In the genomic region with DNA sequence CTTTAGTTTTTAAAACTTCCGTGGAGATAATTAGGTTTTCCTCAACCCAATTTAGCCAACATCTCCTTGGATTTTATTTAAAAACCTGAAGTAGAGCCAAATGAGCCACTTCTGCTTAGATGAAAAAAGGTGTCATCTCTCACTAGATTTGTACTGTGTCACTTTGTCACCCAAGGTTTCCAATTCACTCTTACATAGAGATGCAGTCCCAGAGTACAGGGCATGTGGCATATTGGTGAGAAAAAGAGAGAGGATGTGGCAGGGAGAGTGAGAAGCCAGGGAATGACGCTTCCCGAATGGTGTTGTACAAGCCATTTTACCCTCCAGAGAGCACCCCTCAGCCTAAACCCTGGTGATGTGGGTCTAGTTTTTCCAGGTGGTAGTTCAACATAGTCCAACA, we compare ENCODE assay signal across 18 cellular contexts. TPM values are rescaled to one million over a fixed set of nuclear protein-coding genes. Genes with fewer than 3 reads are reported as not detected.
DNase-seq lines count a peak whose midpoint lies in the region; ATAC-seq and TF ChIP-seq lines count a peak whose summit lies in the region.
"Had no signal": no experiment of that assay in that cellular context is flagged by ENCODE, and none has a peak within 500 bp of the region (broad histone marks: within the 10 kb centered on the region; RNA-seq: fewer than 3 reads in every experiment).

No MANE protein-coding gene starts in this region.

- H3F3A ChIP-seq in PC-3 (ENCODE audit: low read length, unreplicated experiment) = no peaks in the 10 kb centered on the region

- no peaks in the 10 kb centered on the region for H3K36me3 ChIP-seq in PC-3 (ENCODE audit: low read depth, low read length)
- H3K36me3 ChIP-seq: HAP-1 had no signal

- intact Hi-C loops in activated CD4-positive, alpha-beta memory T cell treated with anti-CD3 and anti-CD28 coated beads for 36 hours (cut with micrococcal nuclease) = loop anchor here (5.0 kb wide), 1 partner anchor 34 kb away; no protein-coding TSS in a partner anchor
- intact Hi-C loops in activated T-helper 2 cell treated with anti-CD3 and anti-CD28 coated beads, Interferon-gamma antibody, Interleukin-2, Interleukin-4, amounts not matched to agents 10 μg/mL and 5 μg/mL and 100 μg/mL, durations not matched to agents 14 hours and 24 hours and 36 hours (cut with micrococcal nuclease) = no loop called here
- intact Hi-C loops in PC-3 (cut with micrococcal nuclease) = no loop called here

- H3K27ac ChIP-seq in PC-3 (ENCODE audit: low read length) = no peak overlapping the region
- H3K27ac ChIP-seq: A549, HL-60 had no signal

- no peak overlapping the region for H3K4me3 Mint-ChIP-seq in activated CD4-positive, alpha-beta memory T cell treated with anti-CD3 and anti-CD28 coated beads for 36 hours
- no peak overlapping the region for H3K4me3 Mint-ChIP-seq in activated CD4-positive, alpha-beta memory T cell treated with anti-CD3 and anti-CD28 coated beads, Interleukin-2, amount 10 ng/mL, durations not matched to agents 7 days and 5 days
- no peak overlapping the region for H3K4me3 Mint-ChIP-seq in activated T-helper 2 cell treated with anti-CD3 and anti-CD28 coated beads, Interferon-gamma antibody, Interleukin-2, Interleukin-4, amounts not matched to agents 10 μg/mL and 5 μg/mL and 100 μg/mL, durations not matched to agents 14 hours and 24 hours and 36 hours (ENCODE audit: low read depth)
- H3K4me3 Mint-ChIP-seq in osteocyte (ENCODE audit: unreplicated experiment) = no peak overlapping the region
- H3K4me3 Mint-ChIP-seq: CD14-positive monocyte; CD8-positive, alpha-beta T cell; HFFc6 had no signal

- no peaks in the 10 kb centered on the region for H3K4me1 ChIP-seq in PC-3 (ENCODE audit: insufficient read depth, low read length)
- H3K4me1 ChIP-seq: A549, HAP-1 had no signal

- H2AFZ ChIP-seq in PC-3 (ENCODE audit: low read length) = no peak overlapping the region

- H3K9me2 ChIP-seq in PC-3 (replicated peaks; ENCODE audit: low read length) = no peaks in the 10 kb centered on the region

- H3K4me2 ChIP-seq in PC-3 (ENCODE audit: low read length) = no peak overlapping the region
- H3K4me2 ChIP-seq: A549 had no signal

- no peaks in the 10 kb centered on the region for H4K20me1 ChIP-seq in PC-3 (ENCODE audit: low read length)

- H3K9me3 Mint-ChIP-seq in activated CD4-positive, alpha-beta memory T cell treated with anti-CD3 and anti-CD28 coated beads for 36 hours = peaks cover 4% of the 10 kb centered on the region
- H3K9me3 Mint-ChIP-seq in activated CD4-positive, alpha-beta memory T cell treated with anti-CD3 and anti-CD28 coated beads, Interleukin-2, amount 10 ng/mL, durations not matched to agents 7 days and 5 days = peaks cover 14% of the 10 kb centered on the region
- H3K9me3 Mint-ChIP-seq in activated T-helper 2 cell treated with anti-CD3 and anti-CD28 coated beads, Interferon-gamma antibody, Interleukin-2, Interleukin-4, amounts not matched to agents 10 μg/mL and 5 μg/mL and 100 μg/mL, durations not matched to agents 14 hours and 24 hours and 36 hours = peaks cover 10% of the 10 kb centered on the region
- no peaks in the 10 kb centered on the region for H3K9me3 Mint-ChIP-seq in osteocyte (ENCODE audit: unreplicated experiment)
- H3K9me3 Mint-ChIP-seq: CD8-positive, alpha-beta T cell; HFFc6 had no signal

- peaks cover 7% of the 10 kb centered on the region for H3K36me3 Mint-ChIP-seq in activated CD4-positive, alpha-beta memory T cell treated with anti-CD3 and anti-CD28 coated beads for 36 hours
- peaks cover 14% of the 10 kb centered on the region for H3K36me3 Mint-ChIP-seq in activated CD4-positive, alpha-beta memory T cell treated with anti-CD3 and anti-CD28 coated beads, Interleukin-2, amount 10 ng/mL, durations not matched to agents 7 days and 5 days (ENCODE audit: low read depth)
- H3K36me3 Mint-ChIP-seq in activated T-helper 2 cell treated with anti-CD3 and anti-CD28 coated beads, Interferon-gamma antibody, Interleukin-2, Interleukin-4, amounts not matched to agents 10 μg/mL and 5 μg/mL and 100 μg/mL, durations not matched to agents 14 hours and 24 hours and 36 hours (ENCODE audit: low read depth) = peaks cover 7% of the 10 kb centered on the region
- no peaks in the 10 kb centered on the region for H3K36me3 Mint-ChIP-seq in osteocyte (ENCODE audit: unreplicated experiment)
- H3K36me3 Mint-ChIP-seq: CD14-positive monocyte; CD8-positive, alpha-beta T cell had no signal

- H3K9ac ChIP-seq in PC-3 (ENCODE audit: low read length) = no peak overlapping the region

- no peaks in the 10 kb centered on the region for H3K27me3 Mint-ChIP-seq in activated CD4-positive, alpha-beta memory T cell treated with anti-CD3 and anti-CD28 coated beads for 36 hours
- no peaks in the 10 kb centered on the region for H3K27me3 Mint-ChIP-seq in activated CD4-positive, alpha-beta memory T cell treated with anti-CD3 and anti-CD28 coated beads, Interleukin-2, amount 10 ng/mL, durations not matched to agents 7 days and 5 days
- no peaks in the 10 kb centered on the region for H3K27me3 Mint-ChIP-seq in activated T-helper 2 cell treated with anti-CD3 and anti-CD28 coated beads, Interferon-gamma antibody, Interleukin-2, Interleukin-4, amounts not matched to agents 10 μg/mL and 5 μg/mL and 100 μg/mL, durations not matched to agents 14 hours and 24 hours and 36 hours (ENCODE audit: low read depth)
- H3K27me3 Mint-ChIP-seq in osteocyte (ENCODE audit: unreplicated experiment) = peaks cover 14% of the 10 kb centered on the region

- peaks cover 4% of the 10 kb centered on the region; the same call in 1 of the 2 replicates for H3K27me3 ChIP-seq in PC-3 (ENCODE audit: low read length)

- TF ChIP-seq CTCF in osteocyte (IDR thresholded peaks at IDR 0.05) = no peak
- no peak for TF ChIP-seq CTCF in PC-3 (conservative IDR thresholded peaks at IDR 0.05; ENCODE audit: low read depth, low read length)

- no peak overlapping the region for H3K4me3 ChIP-seq in PC-3 (ENCODE audit: low read length)
- H3K4me3 ChIP-seq: A549, HAP-1 had no signal

- no peak for DNase-seq in activated CD4-positive, alpha-beta memory T cell treated with anti-CD3 and anti-CD28 coated beads for 36 hours
- no peak for DNase-seq in activated CD4-positive, alpha-beta memory T cell treated with anti-CD3 and anti-CD28 coated beads, Interleukin-2, amount 10 ng/mL, durations not matched to agents 7 days and 5 days
- DNase-seq in activated T-helper 2 cell treated with anti-CD3 and anti-CD28 coated beads, Interferon-gamma antibody, Interleukin-2, Interleukin-4, amounts not matched to agents 10 μg/mL and 5 μg/mL and 100 μg/mL, durations not matched to agents 14 hours and 24 hours and 36 hours (ENCODE audit: low spot score) = no peak
- DNase-seq in osteocyte (ENCODE audit: extremely low spot score, unreplicated experiment) (peak; percentile 21), PC-3 (no peak), mesenteric fat pad (ENCODE audit: low spot score) (no peak)
- DNase-seq: CD8-positive, alpha-beta T cell; COR-L47; DMS153; DMS79 treated with DMSO at 0.1 percent for 48 hours; EL; GOT3; HFFc6 had no signal

- H3K9me3 ChIP-seq in PC-3 (ENCODE audit: low read length) = no peaks in the 10 kb centered on the region
- H3K9me3 ChIP-seq: A549, HAP-1 had no signal

- no peaks in the 10 kb centered on the region for H3K79me2 ChIP-seq in PC-3 (ENCODE audit: low read length)

- CTCF ChIA-PET in activated CD4-positive, alpha-beta memory T cell treated with anti-CD3 and anti-CD28 coated beads for 36 hours (lab: Charles Lee) = interaction anchor here (1.6 to 2.2 kb wide), 3 partner anchors 8 to 87 kb away, joined by 5 to 19 read pairs (median 7); no protein-coding TSS in a partner anchor
- CTCF ChIA-PET in activated CD4-positive, alpha-beta memory T cell treated with anti-CD3 and anti-CD28 coated beads, Interleukin-2, amount 10 ng/mL, durations not matched to agents 7 days and 5 days (lab: Charles Lee) = no interaction called here
- CTCF ChIA-PET in PC-3 (lab: Charles Lee) = no interaction called here

- ATAC-seq in GM18517 (IDR thresholded peaks at IDR 0.05; ENCODE audit: unreplicated experiment) = no peak
- ATAC-seq in PC-3 = no peak
- ATAC-seq: A549; CD8-positive, alpha-beta T cell had no signal

- no TSS peak for BruUV-seq in PC-3 (replicated peaks; lab: Mats Ljungman, UMichigan)

- peaks cover 44% of the 10 kb centered on the region for H3K4me1 Mint-ChIP-seq in activated CD4-positive, alpha-beta memory T cell treated with anti-CD3 and anti-CD28 coated beads for 36 hours (ENCODE audit: low read depth)
- peaks cover 26% of the 10 kb centered on the region for H3K4me1 Mint-ChIP-seq in activated CD4-positive, alpha-beta memory T cell treated with anti-CD3 and anti-CD28 coated beads, Interleukin-2, amount 10 ng/mL, durations not matched to agents 7 days and 5 days
- H3K4me1 Mint-ChIP-seq in activated T-helper 2 cell treated with anti-CD3 and anti-CD28 coated beads, Interferon-gamma antibody, Interleukin-2, Interleukin-4, amounts not matched to agents 10 μg/mL and 5 μg/mL and 100 μg/mL, durations not matched to agents 14 hours and 24 hours and 36 hours (ENCODE audit: low read depth) = peaks cover 42% of the 10 kb centered on the region
- no peaks in the 10 kb centered on the region for H3K4me1 Mint-ChIP-seq in osteocyte (ENCODE audit: unreplicated experiment)

- POLR2A ChIA-PET in activated CD4-positive, alpha-beta memory T cell treated with anti-CD3 and anti-CD28 coated beads for 36 hours (lab: Charles Lee) = interaction anchor here (0.6 to 1.4 kb wide), 2 partner anchors 38 to 55 kb away, joined by 3 to 7 read pairs; no protein-coding TSS in a partner anchor
- POLR2A ChIA-PET in activated CD4-positive, alpha-beta memory T cell treated with anti-CD3 and anti-CD28 coated beads, Interleukin-2, amount 10 ng/mL, durations not matched to agents 7 days and 5 days (lab: Charles Lee) = interaction anchor here (1.7 kb wide), 1 partner anchor 44 kb away, joined by 5 read pairs; a partner anchor contains a TSS
- POLR2A ChIA-PET in PC-3 (lab: Charles Lee; ENCODE audit: unreplicated experiment) = no interaction called here

- H3K27ac Mint-ChIP-seq in activated CD4-positive, alpha-beta memory T cell treated with anti-CD3 and anti-CD28 coated beads for 36 hours = peak overlapping the region; percentile 63
- H3K27ac Mint-ChIP-seq in activated CD4-positive, alpha-beta memory T cell treated with anti-CD3 and anti-CD28 coated beads, Interleukin-2, amount 10 ng/mL, durations not matched to agents 7 days and 5 days = no peak overlapping the region
- peak overlapping the region; percentile 29 for H3K27ac Mint-ChIP-seq in activated T-helper 2 cell treated with anti-CD3 and anti-CD28 coated beads, Interferon-gamma antibody, Interleukin-2, Interleukin-4, amounts not matched to agents 10 μg/mL and 5 μg/mL and 100 μg/mL, durations not matched to agents 14 hours and 24 hours and 36 hours
- no peak overlapping the region for H3K27ac Mint-ChIP-seq in osteocyte (ENCODE audit: unreplicated experiment)
- H3K27ac Mint-ChIP-seq: CD8-positive, alpha-beta T cell; HFFc6 had no signal

RNA-seq across cellular contexts. Expression of a gene that starts 44.4 kb away (rescaled TPM):
- 100 to 1,000 TPM; 245 to 254 TPM for total RNA-seq in activated CD4-positive, alpha-beta memory T cell treated with anti-CD3 and anti-CD28 coated beads for 36 hours
- total RNA-seq in activated CD4-positive, alpha-beta memory T cell treated with anti-CD3 and anti-CD28 coated beads, Interleukin-2, amount 10 ng/mL, durations not matched to agents 7 days and 5 days = 100 to 1,000 TPM in 1 of 2 experiments, 10 to 100 TPM in 1; 98.1 to 101 TPM
- total RNA-seq in activated T-helper 2 cell treated with anti-CD3 and anti-CD28 coated beads, Interferon-gamma antibody, Interleukin-2, Interleukin-4, amounts not matched to agents 10 μg/mL and 5 μg/mL and 100 μg/mL, durations not matched to agents 14 hours and 24 hours and 36 hours = 166 and 180 TPM in 2 replicates
- not detected in 2 replicates for total RNA-seq in osteocyte
- total RNA-seq in PC-3 (2014; rRNA removed) = not detected in 2 replicates
- total RNA-seq in mesenteric fat pad = 0.64 TPM
- total RNA-seq: HFFc6 had no signal

Comparison
In these comparisons a context has a peak if more than half of its experiments do, and no peak if none do; other contexts are left out.
1. H3K27ac Mint-ChIP-seq: peak in activated CD4-positive, alpha-beta memory T cell treated with anti-CD3 and anti-CD28 coated beads for 36 hours (single experiment) and activated T-helper 2 cell treated with anti-CD3 and anti-CD28 coated beads, Interferon-gamma antibody, Interleukin-2, Interleukin-4, amounts not matched to agents 10 μg/mL and 5 μg/mL and 100 μg/mL, durations not matched to agents 14 hours and 24 hours and 36 hours (single experiment); none in activated CD4-positive, alpha-beta memory T cell treated with anti-CD3 and anti-CD28 coated beads, Interleukin-2, amount 10 ng/mL, durations not matched to agents 7 days and 5 days (single experiment) and osteocyte (single experiment).
2. RNA of a gene that starts 44.4 kb away (total RNA-seq): 245 to 254 TPM in activated CD4-positive, alpha-beta memory T cell treated with anti-CD3 and anti-CD28 coated beads for 36 hours, 166 to 180 TPM in activated T-helper 2 cell treated with anti-CD3 and anti-CD28 coated beads, Interferon-gamma antibody, Interleukin-2, Interleukin-4, amounts not matched to agents 10 μg/mL and 5 μg/mL and 100 μg/mL, durations not matched to agents 14 hours and 24 hours and 36 hours and 98.1 to 101 TPM in activated CD4-positive, alpha-beta memory T cell treated with anti-CD3 and anti-CD28 coated beads, Interleukin-2, amount 10 ng/mL, durations not matched to agents 7 days and 5 days; 0.64 TPM in mesenteric fat pad (single experiment), not detected in osteocyte and not detected in PC-3; every median in the first group is over 10 times any median in the second.